18 cellular contexts compared by ENCODE assay signal in the genomic region with DNA sequence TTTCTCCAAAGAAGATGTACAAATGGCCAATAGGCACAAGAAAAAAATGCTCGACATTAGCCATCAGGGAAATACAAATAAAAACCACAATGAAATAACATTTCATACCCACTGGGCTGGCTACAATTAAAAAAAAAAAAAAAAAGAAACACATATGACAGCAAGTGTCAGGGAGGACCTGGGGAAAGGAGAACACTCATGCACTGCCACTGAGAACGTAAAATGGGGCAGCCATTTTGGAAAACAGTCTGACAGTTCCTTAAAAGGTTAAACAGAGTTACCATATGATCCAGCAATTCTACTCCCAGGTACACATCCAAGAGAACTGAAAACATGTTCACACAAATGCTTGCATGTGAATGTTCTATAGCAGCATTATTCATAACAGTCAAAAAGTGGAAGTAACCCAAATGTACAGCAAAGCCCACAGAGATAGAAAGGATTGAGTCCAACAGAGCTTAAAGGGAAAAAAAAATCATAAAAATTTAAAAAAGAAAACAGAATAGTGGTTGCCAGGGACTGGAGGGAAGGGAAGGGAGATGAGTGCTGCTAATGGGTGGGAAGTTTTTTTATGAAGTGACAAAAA. TPM values are rescaled to one million over a fixed set of nuclear protein-coding genes. Genes with fewer than 3 reads are reported as not detected.
DNase-seq lines count a peak whose midpoint lies in the region; ATAC-seq, FAIRE-seq and TF ChIP-seq lines count a peak whose summit lies in the region.
"Had no signal": no experiment of that assay in that cellular context is flagged by ENCODE, and none has a peak within 500 bp of the region (broad histone marks: within the 10 kb centered on the region; RNA-seq: fewer than 3 reads in every experiment).

No MANE protein-coding gene starts in this region.

- peaks cover 28% of the 10 kb centered on the region for H3K79me2 ChIP-seq in GM12878 (ENCODE audit: control insufficient read depth, insufficient read depth, low read length)

- H3K9me3 Mint-ChIP-seq in activated CD8-positive, alpha-beta memory T cell treated with anti-CD3 and anti-CD28 coated beads, Interleukin-2, amount 10 ng/mL, durations not matched to agents 7 days and 5 days (ENCODE audit: low read depth): no peaks in the 10 kb centered on the region
- H3K9me3 Mint-ChIP-seq in HFFc6: no peaks in the 10 kb centered on the region
- H3K9me3 Mint-ChIP-seq in stimulated activated effector memory CD8-positive, alpha-beta T cell treated with anti-CD3 and anti-CD28 coated beads, Interleukin-12 subunit alpha, Interleukin-12 subunit beta, amount 100 ng/mL, for 72 hours: no peaks in the 10 kb centered on the region

- H3K4me3 ChIP-seq in GM12878: no peak overlapping the region
- H3K4me3 ChIP-seq: BLaER1 treated with 17β-estradiol and CSF1 and Interleukin-3, amounts not matched to agents 10 nM and 100 nM; lower lobe of right lung; MG63; SJSA1; spleen had no signal

- H3K4me3 Mint-ChIP-seq in activated CD8-positive, alpha-beta memory T cell treated with anti-CD3 and anti-CD28 coated beads, Interleukin-2, amount 10 ng/mL, durations not matched to agents 7 days and 5 days: no peak overlapping the region
- H3K4me3 Mint-ChIP-seq in HFFc6: peak overlapping the region; percentile 50
- no peak overlapping the region for H3K4me3 Mint-ChIP-seq in stimulated activated effector memory CD8-positive, alpha-beta T cell treated with anti-CD3 and anti-CD28 coated beads, Interleukin-12 subunit alpha, Interleukin-12 subunit beta, amount 100 ng/mL, for 72 hours

- no peaks in the 10 kb centered on the region for H4K20me1 ChIP-seq in GM12878 (ENCODE audit: control insufficient read depth, insufficient read depth)

- H3K4me1 Mint-ChIP-seq in activated CD8-positive, alpha-beta memory T cell treated with anti-CD3 and anti-CD28 coated beads, Interleukin-2, amount 10 ng/mL, durations not matched to agents 7 days and 5 days: peaks cover 75% of the 10 kb centered on the region
- peaks cover 43% of the 10 kb centered on the region for H3K4me1 Mint-ChIP-seq in HFFc6 (ENCODE audit: low read depth)
- peaks cover 75% of the 10 kb centered on the region for H3K4me1 Mint-ChIP-seq in stimulated activated effector memory CD8-positive, alpha-beta T cell treated with anti-CD3 and anti-CD28 coated beads, Interleukin-12 subunit alpha, Interleukin-12 subunit beta, amount 100 ng/mL, for 72 hours

- TF ChIP-seq RAD21 in GM12878 (IDR thresholded peaks at IDR 0.05; ENCODE audit: insufficient read depth, low read depth, low read length): no peak

- H3K36me3 ChIP-seq in GM12878 (ENCODE audit: control insufficient read depth in 2 of 2, insufficient read depth in 2 of 2, low read length in 1 of 2): peaks cover 4 to 5% of the 10 kb centered on the region in 2 experiments; a peak in 3 of 4 replicates
- H3K36me3 ChIP-seq: SJSA1 had no signal

- TF ChIP-seq POLR2A in GM12878 (IDR thresholded peaks at IDR 0.05; ENCODE audit: low read depth, low read length): no peak

- 98% methylated on average over 2 of the region's 2 CpGs for WGBS in GM12878 (ENCODE audit: insufficient coverage, insufficient replicate concordance, low lambda C conversion rate, missing lambda C conversion rate)

- H2AFZ ChIP-seq in GM12878 (ENCODE audit: control insufficient read depth, low read depth, low read length): no peak overlapping the region

- TF ChIP-seq EP300 in GM12878 (IDR thresholded peaks at IDR 0.05; ENCODE audit: borderline replicate concordance in 1 of 2, control insufficient read depth in 1 of 2, low read depth in 2 of 2, low read length in 2 of 2): no peak

- SMC1A ChIA-PET in GM12878 (lab: Charles Lee; ENCODE audit: uncharacterized antibody, unreplicated experiment): interaction anchor here (0.6 to 13.3 kb wide), 8 partner anchors 10 to 389 kb away, joined by 3 to 153 read pairs (median 5); no protein-coding TSS in a partner anchor

- peaks cover 24% of the 10 kb centered on the region for H3K36me3 Mint-ChIP-seq in activated CD8-positive, alpha-beta memory T cell treated with anti-CD3 and anti-CD28 coated beads, Interleukin-2, amount 10 ng/mL, durations not matched to agents 7 days and 5 days
- peaks cover 9% of the 10 kb centered on the region for H3K36me3 Mint-ChIP-seq in HFFc6 (ENCODE audit: low read depth)
- H3K36me3 Mint-ChIP-seq in stimulated activated effector memory CD8-positive, alpha-beta T cell treated with anti-CD3 and anti-CD28 coated beads, Interleukin-12 subunit alpha, Interleukin-12 subunit beta, amount 100 ng/mL, for 72 hours: peaks cover 48% of the 10 kb centered on the region

- intact Hi-C loops in GM12878 (cut with micrococcal nuclease; ENCODE audit: unreplicated experiment): no loop called here

- H3K27me3 Mint-ChIP-seq in activated CD8-positive, alpha-beta memory T cell treated with anti-CD3 and anti-CD28 coated beads, Interleukin-2, amount 10 ng/mL, durations not matched to agents 7 days and 5 days: no peaks in the 10 kb centered on the region
- H3K27me3 Mint-ChIP-seq in HFFc6 (ENCODE audit: insufficient read depth): no peaks in the 10 kb centered on the region; the same call in 1 of the 2 replicates

- BruUV-seq in GM12878 (replicated peaks; lab: Mats Ljungman, UMichigan): no TSS peak

- no peak overlapping the region for H3K9ac ChIP-seq in GM12878 (ENCODE audit: control insufficient read depth, insufficient read depth, low read length)
- H3K9ac ChIP-seq: BLaER1 treated with 17β-estradiol and CSF1 and Interleukin-3, amounts not matched to agents 10 nM and 100 nM had no signal

- CTCF ChIA-PET in activated CD8-positive, alpha-beta memory T cell treated with anti-CD3 and anti-CD28 coated beads, Interleukin-2, amount 10 ng/mL, durations not matched to agents 7 days and 5 days (lab: Charles Lee): interaction anchor here (0.7 kb wide), 3 partner anchors 46 to 563 kb away, joined by 3 to 4 read pairs (median 3); no protein-coding TSS in a partner anchor
- CTCF ChIA-PET in GM12878 (lab: Yijun Ruan, JAX): interaction anchor here (0.7 to 1.9 kb wide), 7 partner anchors 9 to 265 kb away, joined by 3 to 11 read pairs (median 4); no protein-coding TSS in a partner anchor

- H3K27ac ChIP-seq in GM12878 (ENCODE audit: control insufficient read depth, insufficient read depth): peak overlapping the region; percentile 66
- H3K27ac ChIP-seq: BLaER1 treated with 17β-estradiol and CSF1 and Interleukin-3, amounts not matched to agents 10 nM and 100 nM; lower lobe of right lung; neutrophil; SJSA1 had no signal

- TF ChIP-seq CTCF in HFFc6 (IDR thresholded peaks at IDR 0.05) (no peak), GM12878 (IDR thresholded peaks at IDR 0.05 in 2 of 3, conservative IDR thresholded peaks at IDR 0.05 in 1 of 3; ENCODE audit: control insufficient read depth in 2 of 3, extremely low read depth in 1 of 3, insufficient read depth in 1 of 3, low read depth in 3 of 3, low read length in 3 of 3) (no peak)

- RAD21 ChIA-PET in GM12878 (lab: Charles Lee; ENCODE audit: unreplicated experiment): interaction anchor here (0.7 to 6.3 kb wide), 8 partner anchors 17 to 265 kb away, joined by 3 to 53 read pairs (median 4); no protein-coding TSS in a partner anchor

- no peak for FAIRE-seq in GM12878 (lab: Jason Lieb, UNC)

- H3K9me3 ChIP-seq in GM12878 (replicated peaks; ENCODE audit: control insufficient read depth, insufficient read depth, low read length): no peaks in the 10 kb centered on the region
- H3K9me3 ChIP-seq: BLaER1 treated with 17β-estradiol and CSF1 and Interleukin-3, amounts not matched to agents 10 nM and 100 nM; lower lobe of right lung; MG63; neutrophil; SJSA1; spleen had no signal

- no peaks in the 10 kb centered on the region for H3K27me3 ChIP-seq in GM12878 (replicated peaks in 1 of 2; ENCODE audit: control insufficient read depth in 2 of 2, insufficient read depth in 2 of 2, low read length in 1 of 2)
- H3K27me3 ChIP-seq: BLaER1 treated with 17β-estradiol and CSF1 and Interleukin-3, amounts not matched to agents 10 nM and 100 nM; MG63; neutrophil; SJSA1; spleen had no signal

- no peak for ATAC-seq in activated CD8-positive, alpha-beta memory T cell treated with anti-CD3 and anti-CD28 coated beads, Interleukin-2, amount 10 ng/mL, durations not matched to agents 7 days and 5 days
- ATAC-seq in GM12878: peak; percentile 28
- no peak for ATAC-seq in stimulated activated effector memory CD8-positive, alpha-beta T cell treated with anti-CD3 and anti-CD28 coated beads, Interleukin-12 subunit alpha, Interleukin-12 subunit beta, amount 100 ng/mL, for 72 hours
- no peak for ATAC-seq in HG03520 (IDR thresholded peaks at IDR 0.05; ENCODE audit: unreplicated experiment)

- peaks cover 23% of the 10 kb centered on the region for H3K4me1 ChIP-seq in GM12878 (ENCODE audit: control insufficient read depth, insufficient read depth, low read length)
- H3K4me1 ChIP-seq: lower lobe of right lung, SJSA1 had no signal

- H3K27ac Mint-ChIP-seq in activated CD8-positive, alpha-beta memory T cell treated with anti-CD3 and anti-CD28 coated beads, Interleukin-2, amount 10 ng/mL, durations not matched to agents 7 days and 5 days: peak overlapping the region; percentile 72
- peak overlapping the region; percentile 70 for H3K27ac Mint-ChIP-seq in HFFc6
- H3K27ac Mint-ChIP-seq in stimulated activated effector memory CD8-positive, alpha-beta T cell treated with anti-CD3 and anti-CD28 coated beads, Interleukin-12 subunit alpha, Interleukin-12 subunit beta, amount 100 ng/mL, for 72 hours: peak overlapping the region; percentile 83

- in situ Hi-C loops in GM12878 (cut with MboI): no loop called here

- DNase-seq in activated CD8-positive, alpha-beta memory T cell treated with anti-CD3 and anti-CD28 coated beads, Interleukin-2, amount 10 ng/mL, durations not matched to agents 7 days and 5 days: no peak
- DNase-seq in activated CD8-positive, alpha-beta memory T cell treated with anti-CD3 and anti-CD28 coated beads, Interleukin-2, amount 50 U/mL, for 48 hours: no peak
- DNase-seq in HFFc6 (no peak), GM12878 (ENCODE audit: low read depth, low spot score) (no peak), NCI-H2107 treated with DMSO at 0.1 percent for 48 hours (lab: John Stamatoyannopoulos, UW; ENCODE audit: unreplicated experiment) (no peak), SIG-M5 treated with dmso at 0.1 percent for 504 hours (lab: John Stamatoyannopoulos, UW; ENCODE audit: unreplicated experiment) (no peak)
- no peak for DNase-seq in stimulated activated effector memory CD8-positive, alpha-beta T cell treated with anti-CD3 and anti-CD28 coated beads, Interleukin-12 subunit alpha, Interleukin-12 subunit beta, amount 100 ng/mL, for 72 hours (ENCODE audit: low spot score in 2 of 2)
- DNase-seq: activated CD4-positive, CD25-positive, alpha-beta regulatory T cell; activated effector memory CD4-positive, alpha-beta T cell treated with Interleukin-2 at 50 U/mL for 16 hours; dermis blood vessel endothelial cell; lower lobe of right lung; NCI-H187 treated with DMSO at 0.1 percent for 48 hours; spleen had no signal

- H3K4me2 ChIP-seq in GM12878 (ENCODE audit: control insufficient read depth, insufficient read depth): no peak overlapping the region

- POLR2A ChIA-PET in GM12878 (lab: Charles Lee): interaction anchor here (0.6 to 3.3 kb wide), 8 partner anchors 11 to 265 kb away, joined by 3 to 18 read pairs (median 4); no protein-coding TSS in a partner anchor

RNA-seq across cellular contexts. Expression of a gene that starts 48.4 kb away (rescaled TPM):
- 1 to 10 TPM; 2.3 to 2.5 TPM for total RNA-seq in activated CD8-positive, alpha-beta memory T cell treated with anti-CD3 and anti-CD28 coated beads, Interleukin-2, amount 10 ng/mL, durations not matched to agents 7 days and 5 days
- under 1 TPM in 5 of 6 experiments, not detected in 1; 0.13 to 0.35 (median 0.17) TPM for total RNA-seq in HFFc6 (2021; fragmentation: NEBNext Ultra II Directional; extraction: Animal tissue kit (Norgen Biotek cat#: 25700))
- 4.8 and 5.2 TPM in 2 replicates for total RNA-seq in GM12878 (2013; cell fraction: nucleolus; rRNA removed)
- total RNA-seq in GM12878 (2014; rRNA removed) (0.16 and 0.34 TPM in 2 replicates), GM12878 (2014; rRNA removed; fragmentation: Illumina TruSeq; extraction: Trizol) (0.22 and 0.23 TPM in 2 replicates), GM12878 (2021) (0.43 and 1.0 TPM in 2 replicates)
- 0.64 TPM for polyA plus RNA-seq in GM12878 (2011; ENCODE audit: low read depth)
- polyA plus RNA-seq in GM12878 (2011; rRNA removed) (0.50 and 1.4 TPM in 2 replicates), GM12878 (2014; fragmentation: Illumina TruSeq; extraction: Trizol) (0.37 and 0.54 TPM in 2 replicates), GM12878 (2014; fragmentation: Nextera tagmentation; extraction: Ambion mirVana) (under 1 TPM; 0.08 to 0.15 TPM), GM12878 (2014; rRNA removed) (0.96 and 1.3 TPM in 2 replicates), GM12878 (2016; fragmentation: Nextera tagmentation; extraction: Ambion mirVana) (under 1 TPM; 0.40 to 0.42 TPM)
- 0.48 and 2.0 TPM in 2 replicates for polyA plus RNA-seq in GM12878 (2011; cell fraction: cytosol; rRNA removed)
- 48.7 and 55.9 TPM in 2 replicates for polyA plus RNA-seq in GM12878 (2011; cell fraction: nucleus; rRNA removed)
- polyA plus RNA-seq in GM12878 (2012): 1.1 and 1.6 TPM in 2 replicates
- polyA minus RNA-seq in GM12878 (2011; rRNA and poly(A)+ RNA removed): 0.80 and 1.1 TPM in 2 replicates
- polyA minus RNA-seq in GM12878 (2011; cell fraction: cytosol; rRNA and poly(A)+ RNA removed): not detected in 2 replicates
- 2.1 and 2.9 TPM in 2 replicates for polyA minus RNA-seq in GM12878 (2011; cell fraction: nucleus; rRNA and poly(A)+ RNA removed)
